ENCODE assay signal across 8 cellular contexts in the genomic region with DNA sequence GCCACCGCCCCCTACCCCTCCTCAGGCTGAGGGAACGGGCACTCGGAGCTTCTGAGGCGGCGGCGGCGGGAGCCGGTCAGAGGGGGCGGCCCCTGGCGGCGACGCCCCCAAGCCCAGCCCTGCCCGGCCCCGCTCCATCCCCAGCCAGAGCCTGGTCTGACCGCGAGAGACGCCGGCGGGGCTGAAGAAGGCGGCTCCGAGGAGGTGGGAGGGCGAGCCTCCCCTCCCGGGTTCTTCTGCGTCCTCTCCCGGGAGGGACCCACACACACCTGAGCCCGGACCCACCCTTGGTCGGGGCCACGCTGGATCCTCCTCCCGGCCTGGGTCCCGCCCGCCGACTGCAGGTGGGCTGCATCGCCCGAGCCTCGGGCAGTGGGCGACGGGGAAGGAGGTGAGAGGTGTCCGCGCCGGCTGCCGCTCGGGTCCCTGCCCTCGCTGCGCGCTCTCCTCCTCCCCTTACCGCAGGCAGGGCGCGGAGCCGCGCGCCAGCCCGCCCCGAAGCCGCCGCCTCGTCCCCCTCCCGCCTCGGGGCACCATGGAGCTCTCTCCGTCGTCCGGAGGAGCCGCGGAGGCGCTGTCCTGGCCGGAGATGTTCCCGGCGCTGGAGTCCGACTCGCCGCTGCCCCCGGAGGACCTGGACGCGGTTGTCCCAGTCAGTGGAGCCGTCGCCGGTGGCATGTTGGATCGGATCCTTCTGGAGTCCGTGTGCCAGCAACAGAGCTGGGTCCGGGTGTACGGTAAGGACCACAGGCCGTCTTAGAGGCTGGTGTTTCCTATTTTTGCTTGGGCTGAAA. TPM values are rescaled to one million over a fixed set of nuclear protein-coding genes. Genes with fewer than 3 reads are reported as not detected.
DNase-seq lines count a peak whose midpoint lies in the region; ATAC-seq and TF ChIP-seq lines count a peak whose summit lies in the region.

Gene RASAL2, plus strand, starts transcription at position 147 of the 794 bp plus-strand sequence. Its CDS starts 389 bp downstream, at position 536.

- no peaks in the 10 kb centered on the region for H3K36me3 ChIP-seq in mesendoderm (ENCODE audit: control insufficient read depth, insufficient read depth, low read length)

- WGBS in mesendoderm (ENCODE audit: extremely low coverage, insufficient coverage, low lambda C conversion rate) = no CpG with 5 or more reads among the region's 81 CpGs

- no peak within 1 kb of the TSS for H4K8ac ChIP-seq in mesendoderm (ENCODE audit: low read depth, low read length)

- no peak; the same call in 1 of the 2 replicates for TF ChIP-seq EP300 in Ishikawa (IDR thresholded peaks at IDR 0.05; ENCODE audit: borderline replicate concordance)

- peak within 1 kb of the TSS; percentile 95 for H3K18ac ChIP-seq in mesendoderm (ENCODE audit: low read length)

- H3K23ac ChIP-seq in mesendoderm (ENCODE audit: low read length) = no peak within 1 kb of the TSS

- H2AK5ac ChIP-seq in mesendoderm (ENCODE audit: low read length) = no peak within 1 kb of the TSS

- TF ChIP-seq RAD21 in Ishikawa (IDR thresholded peaks at IDR 0.05; ENCODE audit: low read depth) = no peak

- peak within 1 kb of the TSS; percentile 0 for H2BK15ac ChIP-seq in mesendoderm (replicated peaks; ENCODE audit: low read depth)

- H4K5ac ChIP-seq in mesendoderm (ENCODE audit: low read length) = no peak within 1 kb of the TSS

- H3K4me3 ChIP-seq in epithelial cell of esophagus (ENCODE audit: low read length) (peak within 1 kb of the TSS; percentile 90), mesendoderm (ENCODE audit: low read length) (peak within 1 kb of the TSS; percentile 83)

- peaks cover 29% of the 10 kb centered on the region for H3K79me2 ChIP-seq in mesendoderm (ENCODE audit: control insufficient read depth, insufficient read depth, low read length)

- intact Hi-C loops in activated CD4-positive, alpha-beta T cell treated with anti-CD3 and anti-CD28 coated beads, Interleukin-2, amount 10 ng/mL, durations not matched to agents 24 days and 14 days (cut with micrococcal nuclease) = no loop called here

- peak within 1 kb of the TSS; percentile 93 for H3K56ac ChIP-seq in mesendoderm (ENCODE audit: low read length)

- peak within 1 kb of the TSS; percentile 99 for H3K27ac ChIP-seq in mesendoderm (ENCODE audit: low read depth, low read length)
- peak within 1 kb of the TSS; percentile 69 for H3K27ac ChIP-seq in temporal lobe (ENCODE audit: low read depth, low read length)

- peak within 1 kb of the TSS; percentile 18 for H2BK120ac ChIP-seq in mesendoderm (ENCODE audit: low read depth, low read length)

- H3K4ac ChIP-seq in mesendoderm (ENCODE audit: low read depth, low read length) = no peak within 1 kb of the TSS

- H3K36me3 Mint-ChIP-seq in activated CD4-positive, alpha-beta T cell treated with anti-CD3 and anti-CD28 coated beads, Interleukin-2, amount 10 ng/mL, durations not matched to agents 24 days and 14 days (ENCODE audit: low read depth) = no peaks in the 10 kb centered on the region

- peaks cover 3% of the 10 kb centered on the region for H3K79me1 ChIP-seq in mesendoderm (ENCODE audit: low read length)

- no peaks in the 10 kb centered on the region for H3K27me3 ChIP-seq in mesendoderm (ENCODE audit: insufficient read depth, low read length, poor library complexity)

- no peak within 1 kb of the TSS for H3K27ac Mint-ChIP-seq in activated CD4-positive, alpha-beta T cell treated with anti-CD3 and anti-CD28 coated beads, Interleukin-2, amount 10 ng/mL, durations not matched to agents 24 days and 14 days

- H3K9me3 Mint-ChIP-seq in activated CD4-positive, alpha-beta T cell treated with anti-CD3 and anti-CD28 coated beads, Interleukin-2, amount 10 ng/mL, durations not matched to agents 24 days and 14 days = peaks cover 13% of the 10 kb centered on the region

- H3K27me3 Mint-ChIP-seq in activated CD4-positive, alpha-beta T cell treated with anti-CD3 and anti-CD28 coated beads, Interleukin-2, amount 10 ng/mL, durations not matched to agents 24 days and 14 days = peaks cover 35% of the 10 kb centered on the region

- peak within 1 kb of the TSS; percentile 53 for H2BK5ac ChIP-seq in mesendoderm (ENCODE audit: low read length)

- H3K4me1 ChIP-seq in mesendoderm (ENCODE audit: control insufficient read depth, low read depth, low read length) = peaks cover 7% of the 10 kb centered on the region

- no peak for TF ChIP-seq CTCF in epithelial cell of esophagus (IDR thresholded peaks at IDR 0.05; ENCODE audit: insufficient read depth, low read depth, low read length, missing control alignments)

- peak; percentile 39 for ATAC-seq in GM21825 (IDR thresholded peaks at IDR 0.05; ENCODE audit: unreplicated experiment)

- peak; percentile 55 for DNase-seq in activated CD4-positive, alpha-beta T cell treated with anti-CD3 and anti-CD28 coated beads, Interleukin-2, amount 10 ng/mL, durations not matched to agents 24 days and 14 days
- no peak for DNase-seq in activated CD4-positive, alpha-beta T cell treated with anti-CD3 and anti-CD28 coated beads for 1 hour
- DNase-seq in T1000 (lab: John Stamatoyannopoulos, UW) (peak; percentile 63), epithelial cell of esophagus (ENCODE audit: low read depth) (peak; percentile 64), mesendoderm (peak; percentile 89)

- H3K9ac ChIP-seq in mesendoderm (ENCODE audit: low read length) = peak within 1 kb of the TSS; percentile 88

- H3K4me1 Mint-ChIP-seq in activated CD4-positive, alpha-beta T cell treated with anti-CD3 and anti-CD28 coated beads, Interleukin-2, amount 10 ng/mL, durations not matched to agents 24 days and 14 days = peaks cover 7% of the 10 kb centered on the region

- H3K4me3 Mint-ChIP-seq in activated CD4-positive, alpha-beta T cell treated with anti-CD3 and anti-CD28 coated beads, Interleukin-2, amount 10 ng/mL, durations not matched to agents 24 days and 14 days = peak within 1 kb of the TSS; percentile 78

- peak within 1 kb of the TSS; percentile 92 for H3K4me2 ChIP-seq in mesendoderm (ENCODE audit: low read length)

TF ChIP-seq in Ishikawa, 13 proteins besides CTCF, POLR2A, EP300 and RAD21:
- TF ChIP-seq MAX (IDR thresholded peaks at IDR 0.05) (0 out of 2 replicates have a peak, but pooled peaks have one; percentile 13), YY1 (IDR thresholded peaks at IDR 0.05; ENCODE audit: low read depth) (0 out of 2 replicates have a peak, but pooled peaks have one; percentile 12), TCF12 (IDR thresholded peaks at IDR 0.05; ENCODE audit: low read depth) (no peak), EGR1 (IDR thresholded peaks at IDR 0.05) (no peak), FOXM1 (IDR thresholded peaks at IDR 0.05; ENCODE audit: borderline replicate concordance, low read depth) (no peak), ZBTB7A (IDR thresholded peaks at IDR 0.05; ENCODE audit: low read depth) (peak; percentile 83), CEBPB (IDR thresholded peaks at IDR 0.05) (no peak)
- TF ChIP-seq, protein P1, sequence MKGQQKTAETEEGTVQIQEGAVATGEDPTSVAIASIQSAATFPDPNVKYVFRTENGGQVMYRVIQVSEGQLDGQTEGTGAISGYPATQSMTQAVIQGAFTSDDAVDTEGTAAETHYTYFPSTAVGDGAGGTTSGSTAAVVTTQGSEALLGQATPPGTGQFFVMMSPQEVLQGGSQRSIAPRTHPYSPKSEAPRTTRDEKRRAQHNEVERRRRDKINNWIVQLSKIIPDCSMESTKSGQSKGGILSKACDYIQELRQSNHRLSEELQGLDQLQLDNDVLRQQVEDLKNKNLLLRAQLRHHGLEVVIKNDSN (IDR thresholded peaks at IDR 0.05) = 0 out of 2 replicates have a peak, but pooled peaks have one; percentile 4

RNA-seq across cellular contexts. Expression of gene RASAL2, which starts in this region (rescaled TPM):
- not detected in 2 replicates for total RNA-seq in activated CD4-positive, alpha-beta T cell treated with anti-CD3 and anti-CD28 coated beads, Interleukin-2, amount 10 ng/mL, durations not matched to agents 24 days and 14 days
- polyA plus RNA-seq in mesendoderm (2013, experiment 1 of 2) = 16.0 TPM
- 16.9 TPM for polyA plus RNA-seq in mesendoderm (2013, experiment 2 of 2)
- total RNA-seq in temporal lobe = 28.8 TPM

Comparison
In these comparisons a context has a peak if more than half of its experiments do, and no peak if none do; other contexts are left out.
1. RNA of gene RASAL2 (total RNA-seq): 28.8 TPM in temporal lobe (single experiment); not detected in activated CD4-positive, alpha-beta T cell treated with anti-CD3 and anti-CD28 coated beads, Interleukin-2, amount 10 ng/mL, durations not matched to agents 24 days and 14 days; every median in the first group is over 10 times any median in the second.
2. Peak in DNase-seq in activated CD4-positive, alpha-beta T cell treated with anti-CD3 and anti-CD28 coated beads, Interleukin-2, amount 10 ng/mL, durations not matched to agents 24 days and 14 days; RNA of the gene not detected or under 1 TPM.